ENCODE assay signal across 1 cellular context in the genomic region with DNA sequence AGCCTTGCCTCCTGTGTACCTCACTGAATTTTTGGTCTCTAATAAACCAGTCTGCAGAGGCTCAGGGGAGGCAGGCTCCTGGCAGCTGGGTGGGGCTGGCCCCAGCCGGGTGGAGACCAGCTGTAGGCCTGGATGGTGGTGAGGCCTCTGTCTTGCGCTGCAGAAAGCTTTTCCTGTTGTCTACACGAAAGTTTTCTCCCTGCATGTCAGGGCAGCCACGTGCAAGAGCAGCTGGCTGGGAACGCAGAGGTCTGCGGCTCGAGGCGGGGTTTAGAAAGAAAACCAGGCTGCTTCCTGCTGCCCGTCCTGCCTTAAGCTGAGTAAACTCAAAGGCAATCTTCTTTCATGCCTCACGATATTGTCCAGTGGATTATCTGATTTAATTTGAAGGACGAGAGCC.
A peak's percentile ranks its signal among the peaks of the same experiment; 100 is the strongest.
TF ChIP-seq lines count a peak whose summit lies in the region.

No MANE protein-coding gene starts in this region.

TF ChIP-seq in HepG2, 621 proteins besides CTCF, POLR2A, EP300 and RAD21 (continues in another document):
- TF ChIP-seq MTF1 (CRISPR knock-in tag; IDR thresholded peaks at IDR 0.05), result no peak
- TF ChIP-seq DNMT3B (CRISPR knock-in tag; conservative IDR thresholded peaks at IDR 0.05), result no peak
- TF ChIP-seq ISX (CRISPR knock-in tag; conservative IDR thresholded peaks at IDR 0.05), result no peak
- no peak for TF ChIP-seq SOX6 (IDR thresholded peaks at IDR 0.05)
- TF ChIP-seq SOX6 (CRISPR knock-in tag; IDR thresholded peaks at IDR 0.05), result no peak
- TF ChIP-seq NKX3-1 (CRISPR knock-in tag; IDR thresholded peaks at IDR 0.05), result no peak
- peak; percentile 62; the same call in 1 of the 2 replicates for TF ChIP-seq NRL (CRISPR knock-in tag; IDR thresholded peaks at IDR 0.05; ENCODE audit: borderline replicate concordance)
- no peak for TF ChIP-seq PCBP2 (optimal IDR thresholded peaks at IDR 0.05; ENCODE audit: low read depth, low read length, poor library complexity, severe bottlenecking)
- TF ChIP-seq RXRB (CRISPR knock-in tag; IDR thresholded peaks at IDR 0.05; ENCODE audit: borderline replicate concordance), result no peak
- no peak for TF ChIP-seq RFX1 (IDR thresholded peaks at IDR 0.05)
- TF ChIP-seq, protein P1, sequence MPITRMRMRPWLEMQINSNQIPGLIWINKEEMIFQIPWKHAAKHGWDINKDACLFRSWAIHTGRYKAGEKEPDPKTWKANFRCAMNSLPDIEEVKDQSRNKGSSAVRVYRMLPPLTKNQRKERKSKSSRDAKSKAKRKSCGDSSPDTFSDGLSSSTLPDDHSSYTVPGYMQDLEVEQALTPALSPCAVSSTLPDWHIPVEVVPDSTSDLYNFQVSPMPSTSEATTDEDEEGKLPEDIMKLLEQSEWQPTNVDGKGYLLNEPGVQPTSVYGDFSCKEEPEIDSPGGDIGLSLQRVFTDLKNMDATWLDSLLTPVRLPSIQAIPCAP (CRISPR knock-in tag; IDR thresholded peaks at IDR 0.05; ENCODE audit: low read depth), result no peak
- TF ChIP-seq RBM22 (optimal IDR thresholded peaks at IDR 0.05; ENCODE audit: low read length), result peak; percentile 54
- no peak for TF ChIP-seq ZNF207 (IDR thresholded peaks at IDR 0.05; ENCODE audit: borderline replicate concordance)
- TF ChIP-seq ZNF670 (CRISPR knock-in tag; IDR thresholded peaks at IDR 0.05; ENCODE audit: borderline replicate concordance), result peak; percentile 38; the same call in 1 of the 2 replicates
- no peak for TF ChIP-seq JARID2 (CRISPR knock-in tag; IDR thresholded peaks at IDR 0.05; ENCODE audit: insufficient replicate concordance)
- no peak for TF ChIP-seq ZNF17 (CRISPR knock-in tag; IDR thresholded peaks at IDR 0.05)
- TF ChIP-seq, protein P2, sequence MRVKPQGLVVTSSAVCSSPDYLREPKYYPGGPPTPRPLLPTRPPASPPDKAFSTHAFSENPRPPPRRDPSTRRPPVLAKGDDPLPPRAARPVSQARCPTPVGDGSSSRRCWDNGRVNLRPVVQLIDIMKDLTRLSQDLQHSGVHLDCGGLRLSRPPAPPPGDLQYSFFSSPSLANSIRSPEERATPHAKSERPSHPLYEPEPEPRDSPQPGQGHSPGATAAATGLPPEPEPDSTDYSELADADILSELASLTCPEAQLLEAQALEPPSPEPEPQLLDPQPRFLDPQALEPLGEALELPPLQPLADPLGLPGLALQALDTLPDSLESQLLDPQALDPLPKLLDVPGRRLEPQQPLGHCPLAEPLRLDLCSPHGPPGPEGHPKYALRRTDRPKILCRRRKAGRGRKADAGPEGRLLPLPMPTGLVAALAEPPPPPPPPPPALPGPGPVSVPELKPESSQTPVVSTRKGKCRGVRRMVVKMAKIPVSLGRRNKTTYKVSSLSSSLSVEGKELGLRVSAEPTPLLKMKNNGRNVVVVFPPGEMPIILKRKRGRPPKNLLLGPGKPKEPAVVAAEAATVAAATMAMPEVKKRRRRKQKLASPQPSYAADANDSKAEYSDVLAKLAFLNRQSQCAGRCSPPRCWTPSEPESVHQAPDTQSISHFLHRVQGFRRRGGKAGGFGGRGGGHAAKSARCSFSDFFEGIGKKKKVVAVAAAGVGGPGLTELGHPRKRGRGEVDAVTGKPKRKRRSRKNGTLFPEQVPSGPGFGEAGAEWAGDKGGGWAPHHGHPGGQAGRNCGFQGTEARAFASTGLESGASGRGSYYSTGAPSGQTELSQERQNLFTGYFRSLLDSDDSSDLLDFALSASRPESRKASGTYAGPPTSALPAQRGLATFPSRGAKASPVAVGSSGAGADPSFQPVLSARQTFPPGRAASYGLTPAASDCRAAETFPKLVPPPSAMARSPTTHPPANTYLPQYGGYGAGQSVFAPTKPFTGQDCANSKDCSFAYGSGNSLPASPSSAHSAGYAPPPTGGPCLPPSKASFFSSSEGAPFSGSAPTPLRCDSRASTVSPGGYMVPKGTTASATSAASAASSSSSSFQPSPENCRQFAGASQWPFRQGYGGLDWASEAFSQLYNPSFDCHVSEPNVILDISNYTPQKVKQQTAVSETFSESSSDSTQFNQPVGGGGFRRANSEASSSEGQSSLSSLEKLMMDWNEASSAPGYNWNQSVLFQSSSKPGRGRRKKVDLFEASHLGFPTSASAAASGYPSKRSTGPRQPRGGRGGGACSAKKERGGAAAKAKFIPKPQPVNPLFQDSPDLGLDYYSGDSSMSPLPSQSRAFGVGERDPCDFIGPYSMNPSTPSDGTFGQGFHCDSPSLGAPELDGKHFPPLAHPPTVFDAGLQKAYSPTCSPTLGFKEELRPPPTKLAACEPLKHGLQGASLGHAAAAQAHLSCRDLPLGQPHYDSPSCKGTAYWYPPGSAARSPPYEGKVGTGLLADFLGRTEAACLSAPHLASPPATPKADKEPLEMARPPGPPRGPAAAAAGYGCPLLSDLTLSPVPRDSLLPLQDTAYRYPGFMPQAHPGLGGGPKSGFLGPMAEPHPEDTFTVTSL (CRISPR knock-in tag; IDR thresholded peaks at IDR 0.05; ENCODE audit: borderline replicate concordance), result 0 out of 2 replicates have a peak, but pooled peaks have one; percentile 9
- TF ChIP-seq RFXANK (CRISPR knock-in tag; IDR thresholded peaks at IDR 0.05), result no peak
- TF ChIP-seq, protein P3, sequence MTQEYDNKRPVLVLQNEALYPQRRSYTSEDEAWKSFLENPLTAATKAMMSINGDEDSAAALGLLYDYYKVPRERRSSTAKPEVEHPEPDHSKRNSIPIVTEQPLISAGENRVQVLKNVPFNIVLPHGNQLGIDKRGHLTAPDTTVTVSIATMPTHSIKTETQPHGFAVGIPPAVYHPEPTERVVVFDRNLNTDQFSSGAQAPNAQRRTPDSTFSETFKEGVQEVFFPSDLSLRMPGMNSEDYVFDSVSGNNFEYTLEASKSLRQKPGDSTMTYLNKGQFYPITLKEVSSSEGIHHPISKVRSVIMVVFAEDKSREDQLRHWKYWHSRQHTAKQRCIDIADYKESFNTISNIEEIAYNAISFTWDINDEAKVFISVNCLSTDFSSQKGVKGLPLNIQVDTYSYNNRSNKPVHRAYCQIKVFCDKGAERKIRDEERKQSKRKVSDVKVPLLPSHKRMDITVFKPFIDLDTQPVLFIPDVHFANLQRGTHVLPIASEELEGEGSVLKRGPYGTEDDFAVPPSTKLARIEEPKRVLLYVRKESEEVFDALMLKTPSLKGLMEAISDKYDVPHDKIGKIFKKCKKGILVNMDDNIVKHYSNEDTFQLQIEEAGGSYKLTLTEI (CRISPR knock-in tag; conservative IDR thresholded peaks at IDR 0.05), result no peak
- no peak for TF ChIP-seq TEAD3 (CRISPR knock-in tag; optimal IDR thresholded peaks at IDR 0.05; ENCODE audit: borderline replicate concordance)
- TF ChIP-seq ZNF230 (CRISPR knock-in tag; IDR thresholded peaks at IDR 0.05), result 0 out of 2 replicates have a peak, but pooled peaks have one; percentile 44
- TF ChIP-seq, protein P4, sequence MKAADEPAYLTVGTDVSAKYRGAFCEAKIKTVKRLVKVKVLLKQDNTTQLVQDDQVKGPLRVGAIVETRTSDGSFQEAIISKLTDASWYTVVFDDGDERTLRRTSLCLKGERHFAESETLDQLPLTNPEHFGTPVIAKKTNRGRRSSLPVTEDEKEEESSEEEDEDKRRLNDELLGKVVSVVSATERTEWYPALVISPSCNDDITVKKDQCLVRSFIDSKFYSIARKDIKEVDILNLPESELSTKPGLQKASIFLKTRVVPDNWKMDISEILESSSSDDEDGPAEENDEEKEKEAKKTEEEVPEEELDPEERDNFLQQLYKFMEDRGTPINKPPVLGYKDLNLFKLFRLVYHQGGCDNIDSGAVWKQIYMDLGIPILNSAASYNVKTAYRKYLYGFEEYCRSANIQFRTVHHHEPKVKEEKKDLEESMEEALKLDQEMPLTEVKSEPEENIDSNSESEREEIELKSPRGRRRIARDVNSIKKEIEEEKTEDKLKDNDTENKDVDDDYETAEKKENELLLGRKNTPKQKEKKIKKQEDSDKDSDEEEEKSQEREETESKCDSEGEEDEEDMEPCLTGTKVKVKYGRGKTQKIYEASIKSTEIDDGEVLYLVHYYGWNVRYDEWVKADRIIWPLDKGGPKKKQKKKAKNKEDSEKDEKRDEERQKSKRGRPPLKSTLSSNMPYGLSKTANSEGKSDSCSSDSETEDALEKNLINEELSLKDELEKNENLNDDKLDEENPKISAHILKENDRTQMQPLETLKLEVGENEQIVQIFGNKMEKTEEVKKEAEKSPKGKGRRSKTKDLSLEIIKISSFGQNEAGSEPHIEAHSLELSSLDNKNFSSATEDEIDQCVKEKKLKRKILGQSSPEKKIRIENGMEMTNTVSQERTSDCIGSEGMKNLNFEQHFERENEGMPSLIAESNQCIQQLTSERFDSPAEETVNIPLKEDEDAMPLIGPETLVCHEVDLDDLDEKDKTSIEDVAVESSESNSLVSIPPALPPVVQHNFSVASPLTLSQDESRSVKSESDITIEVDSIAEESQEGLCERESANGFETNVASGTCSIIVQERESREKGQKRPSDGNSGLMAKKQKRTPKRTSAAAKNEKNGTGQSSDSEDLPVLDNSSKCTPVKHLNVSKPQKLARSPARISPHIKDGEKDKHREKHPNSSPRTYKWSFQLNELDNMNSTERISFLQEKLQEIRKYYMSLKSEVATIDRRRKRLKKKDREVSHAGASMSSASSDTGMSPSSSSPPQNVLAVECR (CRISPR knock-in tag; IDR thresholded peaks at IDR 0.05; ENCODE audit: borderline replicate concordance), result no peak
- TF ChIP-seq ZFX (CRISPR knock-in tag; IDR thresholded peaks at IDR 0.05; ENCODE audit: low read depth), result peak; percentile 47
- no peak for TF ChIP-seq ZBTB43 (CRISPR knock-in tag; conservative IDR thresholded peaks at IDR 0.05)
- TF ChIP-seq ZNF225 (CRISPR knock-in tag; IDR thresholded peaks at IDR 0.05), result 0 out of 2 replicates have a peak, but pooled peaks have one; percentile 56
- 0 out of 2 replicates have a peak, but pooled peaks have one; percentile 27 for TF ChIP-seq ZNF547 (CRISPR knock-in tag; IDR thresholded peaks at IDR 0.05)
- TF ChIP-seq SALL1 (CRISPR knock-in tag; IDR thresholded peaks at IDR 0.05), result peak; percentile 29; the same call in 1 of the 2 replicates
- TF ChIP-seq MYPOP (CRISPR knock-in tag; IDR thresholded peaks at IDR 0.05), result no peak
- TF ChIP-seq NONO (IDR thresholded peaks at IDR 0.05), result no peak
- no peak for TF ChIP-seq NONO (CRISPR knock-in tag; conservative IDR thresholded peaks at IDR 0.05)
- TF ChIP-seq, protein P5, sequence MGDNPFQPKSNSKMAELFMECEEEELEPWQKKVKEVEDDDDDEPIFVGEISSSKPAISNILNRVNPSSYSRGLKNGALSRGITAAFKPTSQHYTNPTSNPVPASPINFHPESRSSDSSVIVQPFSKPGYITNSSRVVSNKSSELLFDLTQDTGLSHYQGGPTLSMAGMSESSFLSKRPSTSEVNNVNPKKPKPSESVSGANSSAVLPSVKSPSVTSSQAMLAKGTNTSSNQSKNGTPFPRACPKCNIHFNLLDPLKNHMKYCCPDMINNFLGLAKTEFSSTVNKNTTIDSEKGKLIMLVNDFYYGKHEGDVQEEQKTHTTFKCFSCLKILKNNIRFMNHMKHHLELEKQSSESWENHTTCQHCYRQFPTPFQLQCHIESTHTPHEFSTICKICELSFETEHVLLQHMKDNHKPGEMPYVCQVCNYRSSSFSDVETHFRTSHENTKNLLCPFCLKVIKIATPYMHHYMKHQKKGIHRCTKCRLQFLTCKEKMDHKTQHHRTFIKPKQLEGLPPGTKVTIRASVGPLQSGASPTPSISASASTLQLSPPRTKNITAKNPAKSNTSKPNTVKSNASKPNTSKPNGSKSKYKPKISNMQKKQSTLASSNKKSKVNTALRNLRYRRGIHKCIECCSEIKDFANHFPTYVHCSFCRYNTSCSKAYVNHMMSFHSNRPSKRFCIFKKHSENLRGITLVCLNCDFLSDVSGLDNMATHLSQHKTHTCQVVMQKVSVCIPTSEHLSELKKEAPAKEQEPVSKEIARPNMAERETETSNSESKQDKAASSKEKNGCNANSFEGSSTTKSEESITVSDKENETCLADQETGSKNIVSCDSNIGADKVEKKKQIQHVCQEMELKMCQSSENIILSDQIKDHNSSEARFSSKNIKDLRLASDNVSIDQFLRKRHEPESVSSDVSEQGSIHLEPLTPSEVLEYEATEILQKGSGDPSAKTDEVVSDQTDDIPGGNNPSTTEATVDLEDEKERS (CRISPR knock-in tag; IDR thresholded peaks at IDR 0.05), result no peak
- no peak for TF ChIP-seq GABPA (IDR thresholded peaks at IDR 0.05; ENCODE audit: low read depth, low read length)
- no peak for TF ChIP-seq GABPA (CRISPR knock-in tag; IDR thresholded peaks at IDR 0.05; ENCODE audit: low read depth)
- 0 out of 2 replicates have a peak, but pooled peaks have one; percentile 24 for TF ChIP-seq ZNF543 (CRISPR knock-in tag; IDR thresholded peaks at IDR 0.05)
- no peak for TF ChIP-seq STAT6 (CRISPR knock-in tag; IDR thresholded peaks at IDR 0.05; ENCODE audit: borderline replicate concordance)
- no peak for TF ChIP-seq ZNF260 (CRISPR knock-in tag; IDR thresholded peaks at IDR 0.05; ENCODE audit: borderline replicate concordance, low read depth)
